Comparison of ENCODE assay signal across 17 cellular contexts in the genomic region with DNA sequence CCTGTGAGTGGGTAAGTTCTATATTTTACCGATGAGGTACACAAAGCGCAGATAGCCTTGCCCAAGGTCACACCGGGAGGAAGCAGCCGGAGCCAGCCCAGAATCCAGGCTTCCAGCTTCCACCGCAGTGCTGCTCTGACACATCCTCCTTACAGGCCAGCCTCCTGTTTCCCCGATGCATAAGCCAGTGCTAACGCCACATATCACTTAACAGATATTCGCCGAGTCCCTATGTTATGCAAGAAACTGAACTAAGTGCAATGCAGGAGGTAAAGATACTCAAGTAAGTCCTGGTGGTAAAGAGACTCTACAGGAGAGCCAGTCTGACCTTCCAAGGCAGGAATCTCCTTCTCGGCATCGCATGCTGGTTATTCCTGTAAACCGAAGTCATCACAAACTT.
A peak's percentile ranks its signal among the peaks of the same experiment; 100 is the strongest.
DNase-seq lines count a peak whose midpoint lies in the region; ATAC-seq and TF ChIP-seq lines count a peak whose summit lies in the region.
"Had no signal": no experiment of that assay in that cellular context is flagged by ENCODE, and none has a peak within 500 bp of the region (broad histone marks: within the 10 kb centered on the region; RNA-seq: fewer than 3 reads in every experiment).

No MANE protein-coding gene starts in this region.

- H3K36me3 ChIP-seq in colonic mucosa, result no peaks in the 10 kb centered on the region
- no peaks in the 10 kb centered on the region for H3K36me3 ChIP-seq in left lung
- no peaks in the 10 kb centered on the region for H3K36me3 ChIP-seq in OCI-LY7 (ENCODE audit: insufficient read depth, low read length)
- H3K36me3 ChIP-seq: ovary, SJCRH30 had no signal

- BruUV-seq in OCI-LY7 (replicated peaks; lab: Mats Ljungman, UMichigan), result no TSS peak

- CTCF ChIA-PET in OCI-LY7 (lab: Charles Lee; ENCODE audit: unreplicated experiment), result no interaction called here

- H3K4me2 ChIP-seq in OCI-LY7 (ENCODE audit: low read length), result no peak overlapping the region

- intact Hi-C loops in colonic mucosa (cut with DNase I) (no loop called here), left lung (cut with DNase I) (no loop called here), OCI-LY7 (cut with micrococcal nuclease; ENCODE audit: unreplicated experiment) (no loop called here)

- H3K4me1 Mint-ChIP-seq in osteocyte (ENCODE audit: unreplicated experiment), result peaks cover 29% of the 10 kb centered on the region

- no peaks in the 10 kb centered on the region for H3K36me3 Mint-ChIP-seq in osteocyte (ENCODE audit: unreplicated experiment)
- H3K36me3 Mint-ChIP-seq: activated CD4-positive, alpha-beta memory T cell treated with anti-CD3 and anti-CD28 coated beads for 36 hours had no signal

- no peaks in the 10 kb centered on the region for H3K27me3 ChIP-seq in colonic mucosa
- H3K27me3 ChIP-seq in left lung, result no peaks in the 10 kb centered on the region
- H3K27me3 ChIP-seq: ovary, SJCRH30 had no signal

- H3K4me3 ChIP-seq in colonic mucosa (no peak overlapping the region), left lung (no peak overlapping the region), OCI-LY7 (ENCODE audit: low read depth, low read length, poor library complexity, severe bottlenecking) (no peak overlapping the region)
- H3K4me3 ChIP-seq: ovary, SJCRH30 had no signal

- peaks cover 23% of the 10 kb centered on the region for H3K4me1 ChIP-seq in colonic mucosa
- H3K4me1 ChIP-seq in left lung, result no peaks in the 10 kb centered on the region
- peaks cover 23% of the 10 kb centered on the region for H3K4me1 ChIP-seq in OCI-LY7 (ENCODE audit: insufficient read depth, low read length, poor library complexity, severe bottlenecking)
- H3K4me1 ChIP-seq: SJCRH30 had no signal

- POLR2A ChIA-PET in OCI-LY7 (lab: Charles Lee), result no interaction called here

- no peak overlapping the region for H2AFZ ChIP-seq in OCI-LY7 (ENCODE audit: low read length)

- peak overlapping the region; percentile 53 for H3K27ac ChIP-seq in VCaP
- peak overlapping the region; percentile 67 for H3K27ac ChIP-seq in colonic mucosa
- no peak overlapping the region for H3K27ac ChIP-seq in left lung
- H3K27ac ChIP-seq in temporal lobe (ENCODE audit: low read depth, low read length), result peak overlapping the region; percentile 30
- H3K27ac ChIP-seq in OCI-LY7 (ENCODE audit: low read depth, low read length, poor library complexity, severe bottlenecking), result no peak overlapping the region
- H3K27ac ChIP-seq: C4-2B, ovary, SJCRH30 had no signal

- peak overlapping the region in 1 of 2 donors; percentile 7 for H3K9ac ChIP-seq in colonic mucosa (ENCODE audit: low read depth in 2 of 2, low read length in 2 of 2)

- no peak overlapping the region for H3K27ac Mint-ChIP-seq in osteocyte (ENCODE audit: unreplicated experiment)
- H3K27ac Mint-ChIP-seq: activated CD4-positive, alpha-beta memory T cell treated with anti-CD3 and anti-CD28 coated beads for 36 hours had no signal

- TF ChIP-seq CTCF in VCaP (conservative IDR thresholded peaks at IDR 0.05), result no peak
- no peak for TF ChIP-seq CTCF in colonic mucosa (IDR thresholded peaks at IDR 0.05)
- no peak for TF ChIP-seq CTCF in left lung (IDR thresholded peaks at IDR 0.05)
- no peak for TF ChIP-seq CTCF in osteocyte (IDR thresholded peaks at IDR 0.05)
- no peak for TF ChIP-seq CTCF in OCI-LY7 (conservative IDR thresholded peaks at IDR 0.05; ENCODE audit: low read length)

- no peaks in the 10 kb centered on the region for H3K27me3 Mint-ChIP-seq in osteocyte (ENCODE audit: unreplicated experiment)

- H3K9me3 ChIP-seq in colonic mucosa (no peaks in the 10 kb centered on the region), left lung (no peaks in the 10 kb centered on the region), OCI-LY7 (ENCODE audit: low read length) (no peaks in the 10 kb centered on the region)
- H3K9me3 ChIP-seq: ovary, SJCRH30 had no signal

- no peaks in the 10 kb centered on the region for H3K79me2 ChIP-seq in OCI-LY7 (ENCODE audit: insufficient read depth, low read depth, low read length)

- DNase-seq in colonic mucosa, result no peak
- DNase-seq in left lung, result peak; percentile 22 to 37
- DNase-seq in osteocyte (ENCODE audit: extremely low spot score, unreplicated experiment), result no peak
- no peak for DNase-seq in OCI-LY7 (ENCODE audit: low spot score)
- DNase-seq: activated CD4-positive, alpha-beta memory T cell treated with anti-CD3 and anti-CD28 coated beads for 36 hours; anterior cingulate cortex; effector CD8-positive, alpha-beta T cell; GOT3; NCI-H2227 treated with DMSO at 0.1 percent for 48 hours; SJCRH30; stimulated activated CD4-positive, alpha-beta T cell treated with anti-CD3 and anti-CD28 coated beads, Interleukin-15, amount 100 ng/mL, for 24 hours; T1000 had no signal

- no peaks in the 10 kb centered on the region for H3K9me3 Mint-ChIP-seq in osteocyte (ENCODE audit: unreplicated experiment)

- H3K4me3 Mint-ChIP-seq in osteocyte (ENCODE audit: unreplicated experiment), result no peak overlapping the region
- H3K4me3 Mint-ChIP-seq: activated CD4-positive, alpha-beta memory T cell treated with anti-CD3 and anti-CD28 coated beads for 36 hours had no signal

- no peaks in the 10 kb centered on the region for H4K20me1 ChIP-seq in OCI-LY7 (ENCODE audit: insufficient read depth, low read length)

- ATAC-seq in left lung (no peak), GM19395 (IDR thresholded peaks at IDR 0.05; ENCODE audit: unreplicated experiment) (no peak)

- no peaks in the 10 kb centered on the region for H3K9me2 ChIP-seq in OCI-LY7 (ENCODE audit: insufficient read depth, low read length)

Comparison
In these comparisons a context has a peak if more than half of its experiments do, and no peak if none do; other contexts are left out.
1. H3K27ac ChIP-seq: peak in VCaP (single experiment), colonic mucosa (single experiment) and temporal lobe (single experiment); none in left lung (0 of 2) and OCI-LY7 (single experiment).
2. DNase-seq: peak in left lung (2 of 2); none in colonic mucosa (single experiment), osteocyte (single experiment) and OCI-LY7 (single experiment).